8 cellular contexts compared by ENCODE assay signal in genomic region chr2:169141713-169142352, GRCh38.
DNase-seq lines count a peak whose midpoint lies in the region; ATAC-seq, FAIRE-seq and TF ChIP-seq lines count a peak whose summit lies in the region.

No MANE protein-coding gene starts in this region.

- H3K9me3 ChIP-seq in pancreas (no peaks in the 10 kb centered on the region), upper lobe of left lung (no peaks in the 10 kb centered on the region)

- TF ChIP-seq CTCF in 22Rv1 (IDR thresholded peaks at IDR 0.05), result peak; percentile 76
- peak; percentile 91 for TF ChIP-seq CTCF in GM12874 (IDR thresholded peaks at IDR 0.05; ENCODE audit: insufficient read depth, low read depth, low read length)
- peak; percentile 81 for TF ChIP-seq CTCF in foreskin fibroblast (IDR thresholded peaks at IDR 0.05; ENCODE audit: low read depth, low read length)
- TF ChIP-seq CTCF in pancreas (IDR thresholded peaks at IDR 0.05), result peak; percentile 40 to 83 (median 68)
- TF ChIP-seq CTCF in upper lobe of left lung (IDR thresholded peaks at IDR 0.05), result peak; percentile 43 to 77 (median 69)

- ATAC-seq in HG03457 (IDR thresholded peaks at IDR 0.05; ENCODE audit: unreplicated experiment) (peak; percentile 50), pancreas (peak; percentile 63 to 85 (median 82)), upper lobe of left lung (ENCODE audit: low FRiP score in 2 of 2) (peak; percentile 68 to 86)

- H3K27me3 ChIP-seq in pancreas (no peaks in the 10 kb centered on the region), upper lobe of left lung (no peaks in the 10 kb centered on the region)

- H3K36me3 ChIP-seq in pancreas (no peaks in the 10 kb centered on the region), upper lobe of left lung (no peaks in the 10 kb centered on the region)

- no peak for TF ChIP-seq EP300 in upper lobe of left lung (IDR thresholded peaks at IDR 0.05)

- FAIRE-seq in pancreas (lab: Jason Lieb, UNC), result no peak

- WGBS in pancreas, 2 donors, result 25 to 37% methylated on average over 10 of the region's 10 CpGs
- 30 to 36% methylated on average over 10 of the region's 10 CpGs for WGBS in upper lobe of left lung, 2 donors

- no peaks in the 10 kb centered on the region for H3K4me1 ChIP-seq in pancreas
- no peaks in the 10 kb centered on the region for H3K4me1 ChIP-seq in upper lobe of left lung

- H3K27ac ChIP-seq in 22Rv1, result no peak overlapping the region
- no peak overlapping the region for H3K27ac ChIP-seq in pancreas
- H3K27ac ChIP-seq in upper lobe of left lung, result no peak overlapping the region

- TF ChIP-seq POLR2A in upper lobe of left lung (IDR thresholded peaks at IDR 0.05), result no peak

- DNase-seq in OCI-M2 (lab: John Stamatoyannopoulos, UW; ENCODE audit: unreplicated experiment), result peak; percentile 11
- peak; percentile 72 to 75 for DNase-seq in activated T-cell treated with anti-CD3 and anti-CD28 coated beads, Interleukin-2, amount 50 U/mL, for 48 hours
- peak; percentile 10 to 52 for DNase-seq in foreskin fibroblast
- DNase-seq in pancreas, result peak in 4 of 6 donors; percentile 32 to 67 (median 42)
- DNase-seq in upper lobe of left lung, result peak in 1 of 2 donors; percentile 62

- intact Hi-C loops in pancreas (cut with DNase I), result loop anchor here in 1 of 3 donors (10.0 kb wide), 1 partner anchor 177 kb away; no protein-coding TSS in a partner anchor

- H3K4me3 ChIP-seq in foreskin fibroblast (ENCODE audit: low read depth in 1 of 2, low read length in 2 of 2) (no peak overlapping the region), pancreas (no peak overlapping the region), upper lobe of left lung (no peak overlapping the region)
